Comparison of ENCODE assay signal across 13 cellular contexts in the genomic region with DNA sequence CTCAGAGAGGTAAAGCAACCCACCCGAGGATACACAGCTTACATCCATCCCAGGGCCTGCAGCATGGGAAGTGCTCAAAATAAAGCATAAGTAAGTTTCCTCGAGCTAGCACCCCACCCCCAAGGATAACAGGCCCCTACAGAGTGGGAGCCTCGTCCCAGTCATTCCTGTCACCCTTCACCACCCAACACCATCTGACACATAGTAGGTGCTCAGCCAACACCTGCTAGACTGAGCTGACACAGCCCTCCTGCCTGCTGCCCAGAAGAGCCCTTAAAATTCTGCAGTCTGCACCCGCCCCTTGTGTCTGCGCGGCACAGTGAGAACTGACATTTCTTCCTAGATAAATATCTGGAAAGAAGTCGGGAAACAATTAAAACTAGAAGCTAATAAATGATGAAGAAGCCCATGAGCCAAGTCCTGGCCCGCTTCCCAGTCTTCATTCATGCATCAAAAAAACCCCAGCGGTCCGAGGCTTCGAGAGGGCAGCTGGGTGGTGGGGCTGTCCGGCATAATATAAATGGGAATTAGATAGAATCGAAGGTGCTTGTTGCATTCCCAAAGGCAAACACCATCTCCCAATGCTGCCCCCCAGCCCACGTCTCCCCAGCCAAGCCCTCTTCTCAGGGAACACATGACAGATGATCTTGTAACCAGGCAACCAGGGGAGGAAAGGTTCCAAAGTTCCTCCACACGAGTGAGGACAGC.
DNase-seq lines count a peak whose midpoint lies in the region; ATAC-seq and TF ChIP-seq lines count a peak whose summit lies in the region.
"Had no signal": no experiment of that assay in that cellular context is flagged by ENCODE, and none has a peak within 500 bp of the region (broad histone marks: within the 10 kb centered on the region; RNA-seq: fewer than 3 reads in every experiment).

No MANE protein-coding gene starts in this region.

- H3K4me3 Mint-ChIP-seq in T-cell = peak overlapping the region; percentile 31 to 89 (median 47)
- H3K4me3 Mint-ChIP-seq: H9, memory B cell had no signal

- H3K36me3 Mint-ChIP-seq in T-cell = peaks cover 34% of the 10 kb centered on the region
- H3K36me3 Mint-ChIP-seq: memory B cell had no signal

- POLR2A ChIA-PET in T-cell (lab: Charles Lee) = interaction anchor here in 1 of 2 donors (0.6 kb wide), 1 partner anchor 22 kb away, joined by 3 read pairs; no protein-coding TSS in a partner anchor

- ATAC-seq in T-cell (replicated peaks in 1 of 4) (no peak), GM19023 (IDR thresholded peaks at IDR 0.05; ENCODE audit: unreplicated experiment) (no peak), GM21515 (IDR thresholded peaks at IDR 0.05; ENCODE audit: unreplicated experiment) (no peak)

- DNase-seq in Ammon's horn (ENCODE audit: low spot score) = peak; percentile 54
- peak; percentile 63 for DNase-seq in COR-L47 (lab: John Stamatoyannopoulos, UW)
- DNase-seq in T-cell = no peak
- peak; percentile 52 for DNase-seq in epithelial cell of proximal tubule (ENCODE audit: low read depth)
- no peak for DNase-seq in activated CD4-positive, CD25-positive, alpha-beta regulatory T cell (lab: John Stamatoyannopoulos, UW)
- no peak for DNase-seq in stimulated activated CD4-positive, alpha-beta T cell treated with anti-CD3 and anti-CD28 coated beads, Interleukin-4, amount 100 ng/mL, for 24 hours
- DNase-seq: H9; IMR-90; NCI-H2107; stimulated activated CD4-positive, alpha-beta T cell treated with anti-CD3 and anti-CD28 coated beads, Interleukin-2, amount 100 ng/mL, for 24 hours had no signal

- no peaks in the 10 kb centered on the region for H3K9me3 Mint-ChIP-seq in T-cell
- H3K9me3 Mint-ChIP-seq: H9, memory B cell had no signal

- H3K4me1 Mint-ChIP-seq in T-cell = peaks cover 98 to 100% (median 99%) of the 10 kb centered on the region in 3 donors
- H3K4me1 Mint-ChIP-seq: memory B cell had no signal

- peak overlapping the region; percentile 97 to 99 for H3K27ac Mint-ChIP-seq in T-cell
- H3K27ac Mint-ChIP-seq: memory B cell had no signal

- CTCF ChIA-PET in T-cell (lab: Charles Lee) = interaction anchor here in 1 of 2 donors (0.6 to 0.9 kb wide), 2 partner anchors 11 to 60 kb away, joined by 3 to 5 read pairs; no protein-coding TSS in a partner anchor

- no peak for TF ChIP-seq CTCF in epithelial cell of proximal tubule (conservative IDR thresholded peaks at IDR 0.05; ENCODE audit: low read depth, low read length)

- no peak overlapping the region for H3K4me3 ChIP-seq in epithelial cell of proximal tubule (ENCODE audit: low read depth, low read length)

- H3K27me3 Mint-ChIP-seq in T-cell = no peaks in the 10 kb centered on the region
- H3K27me3 Mint-ChIP-seq: memory B cell had no signal

Comparison
In these comparisons a context has a peak if more than half of its experiments do, and no peak if none do; other contexts are left out.
1. DNase-seq: peak in Ammon's horn (single experiment), COR-L47 (single experiment) and epithelial cell of proximal tubule (single experiment); none in T-cell (0 of 34), activated CD4-positive, CD25-positive, alpha-beta regulatory T cell (0 of 4) and stimulated activated CD4-positive, alpha-beta T cell treated with anti-CD3 and anti-CD28 coated beads, Interleukin-4, amount 100 ng/mL, for 24 hours (single experiment).